In the genomic region with DNA sequence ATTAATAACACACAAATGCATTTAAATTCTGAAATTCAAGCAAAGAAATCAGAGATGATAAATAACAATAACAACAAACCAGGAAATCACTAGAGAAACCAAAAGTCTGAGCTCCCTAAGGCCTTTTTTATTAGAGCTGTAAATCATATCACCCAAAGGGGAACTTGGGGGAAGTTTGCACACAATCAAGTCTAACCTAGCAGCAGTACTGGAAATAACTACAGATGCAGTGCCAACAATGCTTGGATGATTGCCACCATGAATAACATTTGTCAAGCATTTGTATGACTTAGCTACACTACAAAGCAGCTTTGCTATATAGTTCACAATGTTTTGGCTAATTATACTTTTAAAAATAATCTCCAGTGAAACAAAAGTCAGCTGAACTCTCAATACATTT, we compare ENCODE assay signal across 1 cellular context.
TF ChIP-seq lines count a peak whose summit lies in the region.

No MANE protein-coding gene starts in this region.

TF ChIP-seq in GM12878, 131 proteins besides CTCF, POLR2A, EP300 and RAD21 (continued from another document and continues in another):
- TF ChIP-seq, protein P1, sequence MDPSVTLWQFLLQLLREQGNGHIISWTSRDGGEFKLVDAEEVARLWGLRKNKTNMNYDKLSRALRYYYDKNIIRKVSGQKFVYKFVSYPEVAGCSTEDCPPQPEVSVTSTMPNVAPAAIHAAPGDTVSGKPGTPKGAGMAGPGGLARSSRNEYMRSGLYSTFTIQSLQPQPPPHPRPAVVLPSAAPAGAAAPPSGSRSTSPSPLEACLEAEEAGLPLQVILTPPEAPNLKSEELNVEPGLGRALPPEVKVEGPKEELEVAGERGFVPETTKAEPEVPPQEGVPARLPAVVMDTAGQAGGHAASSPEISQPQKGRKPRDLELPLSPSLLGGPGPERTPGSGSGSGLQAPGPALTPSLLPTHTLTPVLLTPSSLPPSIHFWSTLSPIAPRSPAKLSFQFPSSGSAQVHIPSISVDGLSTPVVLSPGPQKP (IDR thresholded peaks at IDR 0.05; ENCODE audit: low read depth, low read length) = no peak
- TF ChIP-seq HCFC1 (IDR thresholded peaks at IDR 0.05; ENCODE audit: low read length) (no peak), TCF12 (IDR thresholded peaks at IDR 0.05; ENCODE audit: low read depth, low read length) (no peak), NRF1 (conservative IDR thresholded peaks at IDR 0.05; ENCODE audit: low read depth, low read length) (no peak), CREM (IDR thresholded peaks at IDR 0.05; ENCODE audit: low read depth) (no peak), EZH2 (IDR thresholded peaks at IDR 0.05; ENCODE audit: borderline replicate concordance, control insufficient read depth, low read depth, low read length) (no peak), ZBED1 (IDR thresholded peaks at IDR 0.05; ENCODE audit: borderline replicate concordance) (no peak), ZNF24 (IDR thresholded peaks at IDR 0.05) (0 out of 2 replicates have a peak, but pooled peaks have one; percentile 7), MYC (IDR thresholded peaks at IDR 0.05; ENCODE audit: insufficient read depth, insufficient read length, insufficient replicate concordance, low read length, severe bottlenecking) (no peak), IRF4 (IDR thresholded peaks at IDR 0.05; ENCODE audit: low read depth, low read length) (no peak), SMC3 (IDR thresholded peaks at IDR 0.05; ENCODE audit: borderline replicate concordance, low read length) (no peak), SUZ12 (IDR thresholded peaks at IDR 0.05; ENCODE audit: unreplicated experiment) (no peak), RFX5 (IDR thresholded peaks at IDR 0.05; ENCODE audit: low read depth, low read length) (no peak), NR2F1 (conservative IDR thresholded peaks at IDR 0.05) (no peak), RUNX3 (IDR thresholded peaks at IDR 0.05; ENCODE audit: low read length) (peak; percentile 26; the same call in 1 of the 2 replicates), KDM1A (IDR thresholded peaks at IDR 0.05; ENCODE audit: borderline replicate concordance) (no peak), RB1 (IDR thresholded peaks at IDR 0.05; ENCODE audit: borderline replicate concordance) (no peak), SRF (IDR thresholded peaks at IDR 0.05; ENCODE audit: low read depth in 2 of 2, low read length in 2 of 2) (no peak), RELA (IDR thresholded peaks at IDR 0.05; ENCODE audit: borderline replicate concordance, partially characterized antibody) (no peak), POLR2AphosphoS5 (IDR thresholded peaks at IDR 0.05; ENCODE audit: low read length) (no peak), CBX3 (IDR thresholded peaks at IDR 0.05; ENCODE audit: borderline replicate concordance, low read depth) (no peak), ZNF384 (IDR thresholded peaks at IDR 0.05; ENCODE audit: borderline replicate concordance, low read depth, low read length) (no peak), NBN (IDR thresholded peaks at IDR 0.05) (no peak), ETV6 (conservative IDR thresholded peaks at IDR 0.05 in 1 of 2, IDR thresholded peaks at IDR 0.05 in 1 of 2; ENCODE audit: borderline replicate concordance in 1 of 2, low read depth in 1 of 2) (0 out of 4 replicates have a peak, but pooled peaks of 1 of the 2 experiments have one; percentile 49), RBBP5 (conservative IDR thresholded peaks at IDR 0.05) (no peak), FOXK2 (IDR thresholded peaks at IDR 0.05) (no peak), ESRRA (IDR thresholded peaks at IDR 0.05; ENCODE audit: low read length) (no peak), NFYA (IDR thresholded peaks at IDR 0.05; ENCODE audit: borderline replicate concordance, low read depth, low read length) (no peak), SIX5 (IDR thresholded peaks at IDR 0.05; ENCODE audit: low read depth, low read length, severe bottlenecking) (no peak), JUND (IDR thresholded peaks at IDR 0.05; ENCODE audit: low read depth, low read length) (no peak), IKZF1 (conservative IDR thresholded peaks at IDR 0.05) (no peak), CBFB (IDR thresholded peaks at IDR 0.05; ENCODE audit: low read depth) (no peak), PAX8 (IDR thresholded peaks at IDR 0.05) (no peak), CEBPB (IDR thresholded peaks at IDR 0.05; ENCODE audit: borderline replicate concordance in 1 of 2, low read depth in 2 of 2, low read length in 2 of 2) (no peak), POU2F2 (IDR thresholded peaks at IDR 0.05; ENCODE audit: borderline replicate concordance, low read depth, low read length) (no peak), BCL11A (IDR thresholded peaks at IDR 0.05; ENCODE audit: low read depth, low read length) (peak; percentile 24; the same call in 1 of the 2 replicates), ZNF207 (IDR thresholded peaks at IDR 0.05; ENCODE audit: borderline replicate concordance) (no peak), IKZF2 (IDR thresholded peaks at IDR 0.05) (0 out of 4 replicates have a peak, but pooled peaks of 1 of the 2 experiments have one; percentile 6)
- TF ChIP-seq, protein P2, sequence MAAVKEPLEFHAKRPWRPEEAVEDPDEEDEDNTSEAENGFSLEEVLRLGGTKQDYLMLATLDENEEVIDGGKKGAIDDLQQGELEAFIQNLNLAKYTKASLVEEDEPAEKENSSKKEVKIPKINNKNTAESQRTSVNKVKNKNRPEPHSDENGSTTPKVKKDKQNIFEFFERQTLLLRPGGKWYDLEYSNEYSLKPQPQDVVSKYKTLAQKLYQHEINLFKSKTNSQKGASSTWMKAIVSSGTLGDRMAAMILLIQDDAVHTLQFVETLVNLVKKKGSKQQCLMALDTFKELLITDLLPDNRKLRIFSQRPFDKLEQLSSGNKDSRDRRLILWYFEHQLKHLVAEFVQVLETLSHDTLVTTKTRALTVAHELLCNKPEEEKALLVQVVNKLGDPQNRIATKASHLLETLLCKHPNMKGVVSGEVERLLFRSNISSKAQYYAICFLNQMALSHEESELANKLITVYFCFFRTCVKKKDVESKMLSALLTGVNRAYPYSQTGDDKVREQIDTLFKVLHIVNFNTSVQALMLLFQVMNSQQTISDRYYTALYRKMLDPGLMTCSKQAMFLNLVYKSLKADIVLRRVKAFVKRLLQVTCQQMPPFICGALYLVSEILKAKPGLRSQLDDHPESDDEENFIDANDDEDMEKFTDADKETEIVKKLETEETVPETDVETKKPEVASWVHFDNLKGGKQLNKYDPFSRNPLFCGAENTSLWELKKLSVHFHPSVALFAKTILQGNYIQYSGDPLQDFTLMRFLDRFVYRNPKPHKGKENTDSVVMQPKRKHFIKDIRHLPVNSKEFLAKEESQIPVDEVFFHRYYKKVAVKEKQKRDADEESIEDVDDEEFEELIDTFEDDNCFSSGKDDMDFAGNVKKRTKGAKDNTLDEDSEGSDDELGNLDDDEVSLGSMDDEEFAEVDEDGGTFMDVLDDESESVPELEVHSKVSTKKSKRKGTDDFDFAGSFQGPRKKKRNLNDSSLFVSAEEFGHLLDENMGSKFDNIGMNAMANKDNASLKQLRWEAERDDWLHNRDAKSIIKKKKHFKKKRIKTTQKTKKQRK (IDR thresholded peaks at IDR 0.05; ENCODE audit: low read depth, low read length) = no peak
- TF ChIP-seq, protein P3, sequence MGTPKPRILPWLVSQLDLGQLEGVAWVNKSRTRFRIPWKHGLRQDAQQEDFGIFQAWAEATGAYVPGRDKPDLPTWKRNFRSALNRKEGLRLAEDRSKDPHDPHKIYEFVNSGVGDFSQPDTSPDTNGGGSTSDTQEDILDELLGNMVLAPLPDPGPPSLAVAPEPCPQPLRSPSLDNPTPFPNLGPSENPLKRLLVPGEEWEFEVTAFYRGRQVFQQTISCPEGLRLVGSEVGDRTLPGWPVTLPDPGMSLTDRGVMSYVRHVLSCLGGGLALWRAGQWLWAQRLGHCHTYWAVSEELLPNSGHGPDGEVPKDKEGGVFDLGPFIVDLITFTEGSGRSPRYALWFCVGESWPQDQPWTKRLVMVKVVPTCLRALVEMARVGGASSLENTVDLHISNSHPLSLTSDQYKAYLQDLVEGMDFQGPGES (IDR thresholded peaks at IDR 0.05) = no peak
- TF ChIP-seq, protein P4, sequence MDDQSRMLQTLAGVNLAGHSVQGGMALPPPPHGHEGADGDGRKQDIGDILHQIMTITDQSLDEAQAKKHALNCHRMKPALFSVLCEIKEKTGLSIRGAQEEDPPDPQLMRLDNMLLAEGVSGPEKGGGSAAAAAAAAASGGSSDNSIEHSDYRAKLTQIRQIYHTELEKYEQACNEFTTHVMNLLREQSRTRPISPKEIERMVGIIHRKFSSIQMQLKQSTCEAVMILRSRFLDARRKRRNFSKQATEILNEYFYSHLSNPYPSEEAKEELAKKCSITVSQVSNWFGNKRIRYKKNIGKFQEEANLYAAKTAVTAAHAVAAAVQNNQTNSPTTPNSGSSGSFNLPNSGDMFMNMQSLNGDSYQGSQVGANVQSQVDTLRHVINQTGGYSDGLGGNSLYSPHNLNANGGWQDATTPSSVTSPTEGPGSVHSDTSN (IDR thresholded peaks at IDR 0.05; ENCODE audit: insufficient replicate concordance, low read depth, low read length) = peak; percentile 25
- TF ChIP-seq, protein P5, sequence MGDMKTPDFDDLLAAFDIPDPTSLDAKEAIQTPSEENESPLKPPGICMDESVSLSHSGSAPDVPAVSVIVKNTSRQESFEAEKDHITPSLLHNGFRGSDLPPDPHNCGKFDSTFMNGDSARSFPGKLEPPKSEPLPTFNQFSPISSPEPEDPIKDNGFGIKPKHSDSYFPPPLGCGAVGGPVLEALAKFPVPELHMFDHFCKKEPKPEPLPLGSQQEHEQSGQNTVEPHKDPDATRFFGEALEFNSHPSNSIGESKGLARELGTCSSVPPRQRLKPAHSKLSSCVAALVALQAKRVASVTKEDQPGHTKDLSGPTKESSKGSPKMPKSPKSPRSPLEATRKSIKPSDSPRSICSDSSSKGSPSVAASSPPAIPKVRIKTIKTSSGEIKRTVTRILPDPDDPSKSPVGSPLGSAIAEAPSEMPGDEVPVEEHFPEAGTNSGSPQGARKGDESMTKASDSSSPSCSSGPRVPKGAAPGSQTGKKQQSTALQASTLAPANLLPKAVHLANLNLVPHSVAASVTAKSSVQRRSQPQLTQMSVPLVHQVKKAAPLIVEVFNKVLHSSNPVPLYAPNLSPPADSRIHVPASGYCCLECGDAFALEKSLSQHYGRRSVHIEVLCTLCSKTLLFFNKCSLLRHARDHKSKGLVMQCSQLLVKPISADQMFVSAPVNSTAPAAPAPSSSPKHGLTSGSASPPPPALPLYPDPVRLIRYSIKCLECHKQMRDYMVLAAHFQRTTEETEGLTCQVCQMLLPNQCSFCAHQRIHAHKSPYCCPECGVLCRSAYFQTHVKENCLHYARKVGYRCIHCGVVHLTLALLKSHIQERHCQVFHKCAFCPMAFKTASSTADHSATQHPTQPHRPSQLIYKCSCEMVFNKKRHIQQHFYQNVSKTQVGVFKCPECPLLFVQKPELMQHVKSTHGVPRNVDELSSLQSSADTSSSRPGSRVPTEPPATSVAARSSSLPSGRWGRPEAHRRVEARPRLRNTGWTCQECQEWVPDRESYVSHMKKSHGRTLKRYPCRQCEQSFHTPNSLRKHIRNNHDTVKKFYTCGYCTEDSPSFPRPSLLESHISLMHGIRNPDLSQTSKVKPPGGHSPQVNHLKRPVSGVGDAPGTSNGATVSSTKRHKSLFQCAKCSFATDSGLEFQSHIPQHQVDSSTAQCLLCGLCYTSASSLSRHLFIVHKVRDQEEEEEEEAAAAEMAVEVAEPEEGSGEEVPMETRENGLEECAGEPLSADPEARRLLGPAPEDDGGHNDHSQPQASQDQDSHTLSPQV (IDR thresholded peaks at IDR 0.05) = no peak
- TF ChIP-seq, protein P6, sequence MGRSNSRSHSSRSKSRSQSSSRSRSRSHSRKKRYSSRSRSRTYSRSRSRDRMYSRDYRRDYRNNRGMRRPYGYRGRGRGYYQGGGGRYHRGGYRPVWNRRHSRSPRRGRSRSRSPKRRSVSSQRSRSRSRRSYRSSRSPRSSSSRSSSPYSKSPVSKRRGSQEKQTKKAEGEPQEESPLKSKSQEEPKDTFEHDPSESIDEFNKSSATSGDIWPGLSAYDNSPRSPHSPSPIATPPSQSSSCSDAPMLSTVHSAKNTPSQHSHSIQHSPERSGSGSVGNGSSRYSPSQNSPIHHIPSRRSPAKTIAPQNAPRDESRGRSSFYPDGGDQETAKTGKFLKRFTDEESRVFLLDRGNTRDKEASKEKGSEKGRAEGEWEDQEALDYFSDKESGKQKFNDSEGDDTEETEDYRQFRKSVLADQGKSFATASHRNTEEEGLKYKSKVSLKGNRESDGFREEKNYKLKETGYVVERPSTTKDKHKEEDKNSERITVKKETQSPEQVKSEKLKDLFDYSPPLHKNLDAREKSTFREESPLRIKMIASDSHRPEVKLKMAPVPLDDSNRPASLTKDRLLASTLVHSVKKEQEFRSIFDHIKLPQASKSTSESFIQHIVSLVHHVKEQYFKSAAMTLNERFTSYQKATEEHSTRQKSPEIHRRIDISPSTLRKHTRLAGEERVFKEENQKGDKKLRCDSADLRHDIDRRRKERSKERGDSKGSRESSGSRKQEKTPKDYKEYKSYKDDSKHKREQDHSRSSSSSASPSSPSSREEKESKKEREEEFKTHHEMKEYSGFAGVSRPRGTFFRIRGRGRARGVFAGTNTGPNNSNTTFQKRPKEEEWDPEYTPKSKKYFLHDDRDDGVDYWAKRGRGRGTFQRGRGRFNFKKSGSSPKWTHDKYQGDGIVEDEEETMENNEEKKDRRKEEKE (IDR thresholded peaks at IDR 0.05) = no peak
- TF ChIP-seq, protein P7, sequence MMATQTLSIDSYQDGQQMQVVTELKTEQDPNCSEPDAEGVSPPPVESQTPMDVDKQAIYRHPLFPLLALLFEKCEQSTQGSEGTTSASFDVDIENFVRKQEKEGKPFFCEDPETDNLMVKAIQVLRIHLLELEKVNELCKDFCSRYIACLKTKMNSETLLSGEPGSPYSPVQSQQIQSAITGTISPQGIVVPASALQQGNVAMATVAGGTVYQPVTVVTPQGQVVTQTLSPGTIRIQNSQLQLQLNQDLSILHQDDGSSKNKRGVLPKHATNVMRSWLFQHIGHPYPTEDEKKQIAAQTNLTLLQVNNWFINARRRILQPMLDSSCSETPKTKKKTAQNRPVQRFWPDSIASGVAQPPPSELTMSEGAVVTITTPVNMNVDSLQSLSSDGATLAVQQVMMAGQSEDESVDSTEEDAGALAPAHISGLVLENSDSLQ (IDR thresholded peaks at IDR 0.05) = no peak
- TF ChIP-seq, protein P8, sequence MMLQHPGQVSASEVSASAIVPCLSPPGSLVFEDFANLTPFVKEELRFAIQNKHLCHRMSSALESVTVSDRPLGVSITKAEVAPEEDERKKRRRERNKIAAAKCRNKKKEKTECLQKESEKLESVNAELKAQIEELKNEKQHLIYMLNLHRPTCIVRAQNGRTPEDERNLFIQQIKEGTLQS (IDR thresholded peaks at IDR 0.05; ENCODE audit: borderline replicate concordance, extremely low read depth, low read depth, low read length) = no peak
- TF ChIP-seq, protein P9, sequence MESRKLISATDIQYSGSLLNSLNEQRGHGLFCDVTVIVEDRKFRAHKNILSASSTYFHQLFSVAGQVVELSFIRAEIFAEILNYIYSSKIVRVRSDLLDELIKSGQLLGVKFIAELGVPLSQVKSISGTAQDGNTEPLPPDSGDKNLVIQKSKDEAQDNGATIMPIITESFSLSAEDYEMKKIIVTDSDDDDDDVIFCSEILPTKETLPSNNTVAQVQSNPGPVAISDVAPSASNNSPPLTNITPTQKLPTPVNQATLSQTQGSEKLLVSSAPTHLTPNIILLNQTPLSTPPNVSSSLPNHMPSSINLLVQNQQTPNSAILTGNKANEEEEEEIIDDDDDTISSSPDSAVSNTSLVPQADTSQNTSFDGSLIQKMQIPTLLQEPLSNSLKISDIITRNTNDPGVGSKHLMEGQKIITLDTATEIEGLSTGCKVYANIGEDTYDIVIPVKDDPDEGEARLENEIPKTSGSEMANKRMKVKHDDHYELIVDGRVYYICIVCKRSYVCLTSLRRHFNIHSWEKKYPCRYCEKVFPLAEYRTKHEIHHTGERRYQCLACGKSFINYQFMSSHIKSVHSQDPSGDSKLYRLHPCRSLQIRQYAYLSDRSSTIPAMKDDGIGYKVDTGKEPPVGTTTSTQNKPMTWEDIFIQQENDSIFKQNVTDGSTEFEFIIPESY (IDR thresholded peaks at IDR 0.05) = no peak
